ENCODE assay signal across 28 cellular contexts in genomic region chr15:94404733-94405283, GRCh38.
"Had no signal": no experiment of that assay in that cellular context is flagged by ENCODE, and none has a peak within 500 bp of the region (broad histone marks: within the 10 kb centered on the region; RNA-seq: fewer than 3 reads in every experiment).

No MANE protein-coding gene starts in this region.

- H3K27me3 ChIP-seq: ascending aorta, breast epithelium, cardiac muscle cell, esophagus squamous epithelium, gastroesophageal sphincter had no signal

- H3K27ac ChIP-seq: ascending aorta, breast epithelium, cardiac muscle cell, coronary artery, dorsolateral prefrontal cortex, esophagus squamous epithelium, gastroesophageal sphincter, heart right ventricle had no signal

- ATAC-seq: activated CD4-positive, alpha-beta T cell treated with anti-CD3 and anti-CD28 coated beads for 36 hours; activated CD8-positive, alpha-beta memory T cell treated with anti-CD3 and anti-CD28 coated beads, Interleukin-2, amount 10 ng/mL, durations not matched to agents 7 days and 5 days; activated CD8-positive, alpha-beta T cell treated with anti-CD3 and anti-CD28 coated beads, Interleukin-2, amount 10 ng/mL, durations not matched to agents 7 days and 5 days; activated naive CD4-positive, alpha-beta T cell treated with anti-CD3 and anti-CD28 coated beads, Interleukin-2, amount 50 U/mL, for 72 hours; gastroesophageal sphincter; heart right ventricle had no signal

- H3K4me3 ChIP-seq: ascending aorta, breast epithelium, cardiac muscle cell, coronary artery, dorsolateral prefrontal cortex, esophagus squamous epithelium, gastroesophageal sphincter, heart right ventricle had no signal

- H3K9me3 ChIP-seq: ascending aorta, breast epithelium, esophagus squamous epithelium, gastroesophageal sphincter, heart right ventricle had no signal

- H3K36me3 ChIP-seq: ascending aorta, breast epithelium, cardiac muscle cell, gastroesophageal sphincter had no signal

- DNase-seq: activated CD4-positive, alpha-beta memory T cell treated with anti-CD3 and anti-CD28 coated beads for 36 hours; activated CD4-positive, alpha-beta T cell treated with anti-CD3 and anti-CD28 coated beads for 36 hours; activated CD4-positive, alpha-beta T cell treated with anti-CD3 and anti-CD28 coated beads, Interleukin-2, amount 10 ng/mL, durations not matched to agents 24 days and 14 days; activated CD4-positive, CD25-positive, alpha-beta regulatory T cell; activated CD4-positive, CD25-positive, alpha-beta regulatory T cell treated with anti-CD3 and anti-CD28 coated beads, Interleukin-2, amount 50 U/mL, for 72 hours; activated CD8-positive, alpha-beta memory T cell treated with anti-CD3 and anti-CD28 coated beads, Interleukin-2, amount 10 ng/mL, durations not matched to agents 7 days and 5 days; activated CD8-positive, alpha-beta memory T cell treated with anti-CD3 and anti-CD28 coated beads, Interleukin-2, amount 50 U/mL, for 4 hours; activated CD8-positive, alpha-beta T cell treated with anti-CD3 and anti-CD28 coated beads, Interleukin-2, amount 10 ng/mL, durations not matched to agents 7 days and 5 days; activated gamma-delta T cell; activated naive CD4-positive, alpha-beta T cell; activated naive CD4-positive, alpha-beta T cell treated with anti-CD3 and anti-CD28 coated beads, Interleukin-2, amount 10 ng/mL, durations not matched to agents 7 days and 5 days; activated naive CD8-positive, alpha-beta T cell treated with anti-CD3 and anti-CD28 coated beads, Interleukin-2, amount 10 ng/mL, durations not matched to agents 7 days and 5 days; activated T-cell treated with anti-CD3 and anti-CD28 coated beads, Interleukin-2, amount 50 U/mL, for 1 hour; activated T-cell treated with anti-CD3 and anti-CD28 coated beads, Interleukin-2, amount 50 U/mL, for 48 hours; dorsolateral prefrontal cortex; effector memory CD4-positive, alpha-beta T cell; endodermal cell; erythroblast; esophagus squamous epithelium; foreskin melanocyte; heart right ventricle; T-helper 2 cell had no signal
